Comparison of ENCODE assay signal across 20 cellular contexts in the genomic region with DNA sequence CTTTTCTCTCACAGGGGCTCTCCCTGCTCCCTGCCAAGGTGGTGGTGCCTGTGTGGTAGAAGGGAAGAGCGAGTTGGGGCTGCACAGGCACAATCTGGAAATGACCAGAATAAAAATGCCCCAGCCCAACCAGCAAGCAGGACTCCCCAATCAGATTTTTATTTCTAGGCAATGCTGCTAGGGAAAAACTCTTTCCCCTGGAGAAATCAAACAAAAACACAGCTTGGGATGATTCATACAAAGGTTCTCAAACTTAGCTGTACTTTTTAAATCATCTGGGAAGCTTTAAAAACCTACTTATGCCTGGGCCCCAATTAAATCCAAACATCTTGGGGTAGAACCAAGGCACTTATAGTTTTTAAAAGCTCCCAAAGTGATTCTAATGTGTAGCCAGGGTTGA.
"Had no signal": no experiment of that assay in that cellular context is flagged by ENCODE, and none has a peak within 500 bp of the region (broad histone marks: within the 10 kb centered on the region; RNA-seq: fewer than 3 reads in every experiment).

No MANE protein-coding gene starts in this region.

- H3K9me3 ChIP-seq: MG63, SJCRH30 had no signal

- ATAC-seq: SK-N-SH treated with all-trans-retinoic acid at 6 μM for 48 hours had no signal

- H3K4me3 ChIP-seq: MG63, SJCRH30 had no signal

- H3K27ac ChIP-seq: RWPE1, SJCRH30 had no signal

- H3K4me1 ChIP-seq: SJCRH30 had no signal

- H3K36me3 ChIP-seq: MG63, SJCRH30 had no signal

- DNase-seq: KBM-7, MG63, NCI-H1092, NCI-H1105 treated with DMSO at 0.1 percent for 48 hours, NCI-H1417 treated with DMSO at 0.1 percent for 48 hours, NCI-H146, NCI-H1694 treated with DMSO at 0.1 percent for 48 hours, NCI-H1930, NCI-H2081, NCI-H2107, NCI-H2227 treated with DMSO at 0.1 percent for 48 hours, NCI-H446, NCI-H510A, NCI-H524 treated with DMSO at 0.1 percent for 48 hours, NCI-H69, NCI-H774, SHP77 treated with DMSO at 0.1 percent for 48 hours, SJCRH30 had no signal

- H3K27me3 ChIP-seq: MG63, SJCRH30 had no signal
